In genomic region chr19:1449467-1450442, GRCh38 we compare ENCODE assay signal across 1 cellular context.
TF ChIP-seq lines count a peak whose summit lies in the region.

APC2 (plus strand) TSS chr19:1450121; CDS start chr19:1453002, 2,881 bp downstream.

TF ChIP-seq in HEK293, 187 proteins besides CTCF, POLR2A, EP300 and RAD21 (continued from another document):
- TF ChIP-seq ZBTB26 (tag by site-specific recombination; optimal IDR thresholded peaks at IDR 0.05), result peak; percentile 39
- TF ChIP-seq ZNF366 (tag by site-specific recombination; conservative IDR thresholded peaks at IDR 0.05), result no peak
- 0 out of 2 replicates have a peak, but pooled peaks have one; percentile 18 for TF ChIP-seq KLF17 (tag by site-specific recombination; IDR thresholded peaks at IDR 0.05)
- peak; percentile 74 for TF ChIP-seq SP2 (tag by site-specific recombination; IDR thresholded peaks at IDR 0.05)
- no peak for TF ChIP-seq ZNF514 (tag by site-specific recombination; IDR thresholded peaks at IDR 0.05)
- TF ChIP-seq GLIS1 (tag by site-specific recombination; IDR thresholded peaks at IDR 0.05), result peak; percentile 65
- TF ChIP-seq KLF16 (tag by site-specific recombination; IDR thresholded peaks at IDR 0.05), result peak; percentile 34; the same call in 1 of the 2 replicates
- no peak for TF ChIP-seq PRDM2 (tag by site-specific recombination; IDR thresholded peaks at IDR 0.05; ENCODE audit: borderline replicate concordance)
- no peak for TF ChIP-seq ZNF501 (tag by site-specific recombination; IDR thresholded peaks at IDR 0.05)
- TF ChIP-seq ZNF133 (tag by site-specific recombination; IDR thresholded peaks at IDR 0.05), result no peak
- TF ChIP-seq GLI2 (tag by site-specific recombination; IDR thresholded peaks at IDR 0.05; ENCODE audit: borderline replicate concordance, low read depth), result no peak
- 0 out of 2 replicates have a peak, but pooled peaks have one; percentile 28 for TF ChIP-seq KLF10 (tag by site-specific recombination; IDR thresholded peaks at IDR 0.05)
- no peak for TF ChIP-seq ZNF529 (tag by site-specific recombination; IDR thresholded peaks at IDR 0.05; ENCODE audit: insufficient replicate concordance)
- no peak for TF ChIP-seq YY2 (tag by site-specific recombination; IDR thresholded peaks at IDR 0.05)
- no peak for TF ChIP-seq ZNF510 (tag by site-specific recombination; IDR thresholded peaks at IDR 0.05; ENCODE audit: insufficient replicate concordance)
- peak; percentile 17; the same call in 1 of the 2 replicates for TF ChIP-seq ZFP69B (tag by site-specific recombination; IDR thresholded peaks at IDR 0.05)
- no peak for TF ChIP-seq PBX3 (CRISPR knock-in tag; IDR thresholded peaks at IDR 0.05)
- TF ChIP-seq ZNF394 (tag by site-specific recombination; IDR thresholded peaks at IDR 0.05; ENCODE audit: borderline replicate concordance), result peak; percentile 36; the same call in 1 of the 2 replicates
- no peak for TF ChIP-seq ZNF585B (tag by site-specific recombination; IDR thresholded peaks at IDR 0.05)
- peak; percentile 94 for TF ChIP-seq PATZ1 (tag by site-specific recombination; IDR thresholded peaks at IDR 0.05)
- peak; percentile 52; the same call in 1 of the 2 replicates for TF ChIP-seq ZNF600 (tag by site-specific recombination; IDR thresholded peaks at IDR 0.05)
- no peak for TF ChIP-seq ZNF610 (tag by site-specific recombination; IDR thresholded peaks at IDR 0.05; ENCODE audit: borderline replicate concordance)
- TF ChIP-seq ZNF768 (tag by site-specific recombination; IDR thresholded peaks at IDR 0.05), result no peak
- peak; percentile 72 for TF ChIP-seq GLIS2 (tag by site-specific recombination; IDR thresholded peaks at IDR 0.05)
- TF ChIP-seq ZBTB10 (tag by site-specific recombination; IDR thresholded peaks at IDR 0.05), result peak; percentile 57; the same call in 1 of the 2 replicates
- TF ChIP-seq ZSCAN23 (tag by site-specific recombination; IDR thresholded peaks at IDR 0.05), result 0 out of 2 replicates have a peak, but pooled peaks have one; percentile 37
